In the genomic region with DNA sequence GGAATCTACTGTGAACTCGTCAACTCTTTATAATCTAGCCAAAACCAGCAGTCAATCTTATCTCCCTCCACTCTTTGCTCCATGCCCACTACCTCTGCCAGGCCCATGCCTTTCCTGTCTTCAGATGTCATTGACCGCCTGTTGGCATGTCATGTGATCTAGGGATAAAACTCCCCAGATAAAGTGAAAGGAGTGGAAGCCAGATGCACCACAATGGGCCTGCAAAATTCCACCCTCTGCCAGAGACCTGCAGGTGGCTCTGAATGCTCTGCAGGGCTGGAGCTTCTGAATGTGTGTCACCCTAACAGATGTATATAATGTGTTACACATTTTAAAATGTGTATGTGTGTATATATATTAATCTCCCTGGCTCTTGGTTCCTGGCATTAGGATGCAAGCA, we compare ENCODE assay signal across 1 cellular context.
TF ChIP-seq lines count a peak whose summit lies in the region.

No MANE protein-coding gene starts in this region.

TF ChIP-seq in GM23338, 12 proteins besides CTCF, POLR2A, EP300 and RAD21 (continued from another document):
- TF ChIP-seq, protein P1, sequence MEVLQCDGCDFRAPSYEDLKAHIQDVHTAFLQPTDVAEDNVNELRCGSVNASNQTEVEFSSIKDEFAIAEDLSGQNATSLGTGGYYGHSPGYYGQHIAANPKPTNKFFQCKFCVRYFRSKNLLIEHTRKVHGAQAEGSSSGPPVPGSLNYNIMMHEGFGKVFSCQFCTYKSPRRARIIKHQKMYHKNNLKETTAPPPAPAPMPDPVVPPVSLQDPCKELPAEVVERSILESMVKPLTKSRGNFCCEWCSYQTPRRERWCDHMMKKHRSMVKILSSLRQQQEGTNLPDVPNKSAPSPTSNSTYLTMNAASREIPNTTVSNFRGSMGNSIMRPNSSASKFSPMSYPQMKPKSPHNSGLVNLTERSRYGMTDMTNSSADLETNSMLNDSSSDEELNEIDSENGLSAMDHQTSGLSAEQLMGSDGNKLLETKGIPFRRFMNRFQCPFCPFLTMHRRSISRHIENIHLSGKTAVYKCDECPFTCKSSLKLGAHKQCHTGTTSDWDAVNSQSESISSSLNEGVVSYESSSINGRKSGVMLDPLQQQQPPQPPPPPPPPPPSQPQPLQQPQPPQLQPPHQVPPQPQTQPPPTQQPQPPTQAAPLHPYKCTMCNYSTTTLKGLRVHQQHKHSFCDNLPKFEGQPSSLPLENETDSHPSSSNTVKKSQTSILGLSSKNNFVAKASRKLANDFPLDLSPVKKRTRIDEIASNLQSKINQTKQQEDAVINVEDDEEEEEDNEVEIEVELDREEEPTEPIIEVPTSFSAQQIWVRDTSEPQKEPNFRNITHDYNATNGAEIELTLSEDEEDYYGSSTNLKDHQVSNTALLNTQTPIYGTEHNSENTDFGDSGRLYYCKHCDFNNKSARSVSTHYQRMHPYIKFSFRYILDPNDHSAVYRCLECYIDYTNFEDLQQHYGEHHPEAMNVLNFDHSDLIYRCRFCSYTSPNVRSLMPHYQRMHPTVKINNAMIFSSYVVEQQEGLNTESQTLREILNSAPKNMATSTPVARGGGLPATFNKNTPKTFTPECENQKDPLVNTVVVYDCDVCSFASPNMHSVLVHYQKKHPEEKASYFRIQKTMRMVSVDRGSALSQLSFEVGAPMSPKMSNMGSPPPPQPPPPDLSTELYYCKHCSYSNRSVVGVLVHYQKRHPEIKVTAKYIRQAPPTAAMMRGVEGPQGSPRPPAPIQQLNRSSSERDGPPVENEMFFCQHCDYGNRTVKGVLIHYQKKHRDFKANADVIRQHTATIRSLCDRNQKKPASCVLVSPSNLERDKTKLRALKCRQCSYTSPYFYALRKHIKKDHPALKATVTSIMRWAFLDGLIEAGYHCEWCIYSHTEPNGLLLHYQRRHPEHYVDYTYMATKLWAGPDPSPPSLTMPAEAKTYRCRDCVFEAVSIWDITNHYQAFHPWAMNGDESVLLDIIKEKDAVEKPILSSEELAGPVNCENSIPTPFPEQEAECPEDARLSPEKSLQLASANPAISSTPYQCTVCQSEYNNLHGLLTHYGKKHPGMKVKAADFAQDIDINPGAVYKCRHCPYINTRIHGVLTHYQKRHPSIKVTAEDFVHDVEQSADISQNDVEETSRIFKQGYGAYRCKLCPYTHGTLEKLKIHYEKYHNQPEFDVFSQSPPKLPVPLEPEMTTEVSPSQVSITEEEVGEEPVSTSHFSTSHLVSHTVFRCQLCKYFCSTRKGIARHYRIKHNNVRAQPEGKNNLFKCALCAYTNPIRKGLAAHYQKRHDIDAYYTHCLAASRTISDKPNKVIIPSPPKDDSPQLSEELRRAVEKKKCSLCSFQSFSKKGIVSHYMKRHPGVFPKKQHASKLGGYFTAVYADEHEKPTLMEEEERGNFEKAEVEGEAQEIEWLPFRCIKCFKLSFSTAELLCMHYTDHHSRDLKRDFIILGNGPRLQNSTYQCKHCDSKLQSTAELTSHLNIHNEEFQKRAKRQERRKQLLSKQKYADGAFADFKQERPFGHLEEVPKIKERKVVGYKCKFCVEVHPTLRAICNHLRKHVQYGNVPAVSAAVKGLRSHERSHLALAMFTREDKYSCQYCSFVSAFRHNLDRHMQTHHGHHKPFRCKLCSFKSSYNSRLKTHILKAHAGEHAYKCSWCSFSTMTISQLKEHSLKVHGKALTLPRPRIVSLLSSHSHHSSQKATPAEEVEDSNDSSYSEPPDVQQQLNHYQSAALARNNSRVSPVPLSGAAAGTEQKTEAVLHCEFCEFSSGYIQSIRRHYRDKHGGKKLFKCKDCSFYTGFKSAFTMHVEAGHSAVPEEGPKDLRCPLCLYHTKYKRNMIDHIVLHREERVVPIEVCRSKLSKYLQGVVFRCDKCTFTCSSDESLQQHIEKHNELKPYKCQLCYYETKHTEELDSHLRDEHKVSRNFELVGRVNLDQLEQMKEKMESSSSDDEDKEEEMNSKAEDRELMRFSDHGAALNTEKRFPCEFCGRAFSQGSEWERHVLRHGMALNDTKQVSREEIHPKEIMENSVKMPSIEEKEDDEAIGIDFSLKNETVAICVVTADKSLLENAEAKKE (CRISPR knock-in tag; IDR thresholded peaks at IDR 0.05): no peak
- TF ChIP-seq NANOG (IDR thresholded peaks at IDR 0.05; ENCODE audit: borderline replicate concordance): no peak
